In genomic region chr12:112418596-112419268, GRCh38 we compare ENCODE assay signal across 1 cellular context.
TF ChIP-seq lines count a peak whose summit lies in the region.

Gene PTPN11, plus strand, starts transcription at chr12:112418947. Its CDS starts 165 bp downstream, at chr12:112419112.

TF ChIP-seq in HEK293, 187 proteins besides CTCF, POLR2A, EP300 and RAD21 (continued from another document and continues in another):
- TF ChIP-seq ZNF518A (tag by site-specific recombination; conservative IDR thresholded peaks at IDR 0.05; ENCODE audit: low read depth) (peak; percentile 35), ZNF76 (tag by site-specific recombination; IDR thresholded peaks at IDR 0.05; ENCODE audit: borderline replicate concordance, low read depth) (peak; percentile 87), ZBTB17 (tag by site-specific recombination; IDR thresholded peaks at IDR 0.05) (peak; percentile 98), ZNF2 (tag by site-specific recombination; IDR thresholded peaks at IDR 0.05) (peak; percentile 26; the same call in 1 of the 2 replicates), YY2 (tag by site-specific recombination; IDR thresholded peaks at IDR 0.05) (peak; percentile 86), ZNF133 (tag by site-specific recombination; IDR thresholded peaks at IDR 0.05) (no peak; the same call in 1 of the 2 replicates), ZNF398 (tag by site-specific recombination; IDR thresholded peaks at IDR 0.05) (peak; percentile 52; the same call in 1 of the 2 replicates), ZSCAN4 (tag by site-specific recombination; IDR thresholded peaks at IDR 0.05) (0 out of 2 replicates have a peak, but pooled peaks have one; percentile 31), YY1 (tag by site-specific recombination; IDR thresholded peaks at IDR 0.05) (peak; percentile 87), ZNF561 (tag by site-specific recombination; IDR thresholded peaks at IDR 0.05; ENCODE audit: borderline replicate concordance) (peak; percentile 71), SCRT2 (tag by site-specific recombination; IDR thresholded peaks at IDR 0.05) (no peak), ZBTB8A (tag by site-specific recombination; IDR thresholded peaks at IDR 0.05) (peak; percentile 25; the same call in 1 of the 2 replicates), GLIS2 (tag by site-specific recombination; IDR thresholded peaks at IDR 0.05) (peak; percentile 88; the same call in 1 of the 2 replicates), ZFP37 (tag by site-specific recombination; IDR thresholded peaks at IDR 0.05) (peak; percentile 26; the same call in 1 of the 2 replicates), SCRT1 (tag by site-specific recombination; IDR thresholded peaks at IDR 0.05; ENCODE audit: borderline replicate concordance) (no peak), ZNF792 (tag by site-specific recombination; IDR thresholded peaks at IDR 0.05) (no peak), PRDM10 (tag by site-specific recombination; IDR thresholded peaks at IDR 0.05) (peak; percentile 19; the same call in 1 of the 2 replicates), ZNF555 (tag by site-specific recombination; conservative IDR thresholded peaks at IDR 0.05) (no peak), ZNF658 (tag by site-specific recombination; IDR thresholded peaks at IDR 0.05) (no peak), HOXC10 (CRISPR knock-in tag; IDR thresholded peaks at IDR 0.05) (no peak), ZFP3 (tag by site-specific recombination; IDR thresholded peaks at IDR 0.05; ENCODE audit: low read depth) (no peak), ATF2 (tag by site-specific recombination; IDR thresholded peaks at IDR 0.05; ENCODE audit: low read depth) (peak; percentile 58; the same call in 1 of the 2 replicates), ZSCAN5A (tag by site-specific recombination; IDR thresholded peaks at IDR 0.05) (0 out of 2 replicates have a peak, but pooled peaks have one; percentile 69), ZNF621 (tag by site-specific recombination; IDR thresholded peaks at IDR 0.05) (no peak), ZNF670 (tag by site-specific recombination; IDR thresholded peaks at IDR 0.05; ENCODE audit: low read depth) (no peak), ZNF776 (tag by site-specific recombination; IDR thresholded peaks at IDR 0.05; ENCODE audit: borderline replicate concordance) (no peak), PBX3 (CRISPR knock-in tag; IDR thresholded peaks at IDR 0.05) (peak; percentile 17; the same call in 1 of the 2 replicates), ZNF155 (tag by site-specific recombination; IDR thresholded peaks at IDR 0.05) (no peak), ZFP69B (tag by site-specific recombination; IDR thresholded peaks at IDR 0.05) (0 out of 2 replicates have a peak, but pooled peaks have one; percentile 20), ZNF677 (tag by site-specific recombination; IDR thresholded peaks at IDR 0.05) (0 out of 2 replicates have a peak, but pooled peaks have one; percentile 10), ZNF274 (IDR thresholded peaks at IDR 0.05; ENCODE audit: low read length) (no peak), ZNF274 (tag by site-specific recombination; IDR thresholded peaks at IDR 0.05; ENCODE audit: borderline replicate concordance) (no peak), SP7 (tag by site-specific recombination; IDR thresholded peaks at IDR 0.05) (peak; percentile 66), KLF9 (tag by site-specific recombination; IDR thresholded peaks at IDR 0.05; ENCODE audit: low read depth) (peak; percentile 12; the same call in 1 of the 2 replicates), ZNF843 (tag by site-specific recombination; IDR thresholded peaks at IDR 0.05) (peak; percentile 55; the same call in 1 of the 2 replicates), ZNF391 (tag by site-specific recombination; IDR thresholded peaks at IDR 0.05; ENCODE audit: borderline replicate concordance, low read depth) (peak; percentile 38; the same call in 1 of the 2 replicates), ZNF501 (tag by site-specific recombination; IDR thresholded peaks at IDR 0.05) (peak; percentile 85), KLF16 (tag by site-specific recombination; IDR thresholded peaks at IDR 0.05) (peak; percentile 62), ZBTB11 (tag by site-specific recombination; conservative IDR thresholded peaks at IDR 0.05; ENCODE audit: low read depth) (peak; percentile 85), WT1 (tag by site-specific recombination; IDR thresholded peaks at IDR 0.05) (peak; percentile 35; the same call in 1 of the 2 replicates), ZBTB48 (tag by site-specific recombination; IDR thresholded peaks at IDR 0.05) (0 out of 2 replicates have a peak, but pooled peaks have one; percentile 10), SP3 (tag by site-specific recombination; IDR thresholded peaks at IDR 0.05) (peak; percentile 73)
